22 cellular contexts compared by ENCODE assay signal in genomic region chr2:12579018-12579417, GRCh38.
DNase-seq lines count a peak whose midpoint lies in the region; ATAC-seq, FAIRE-seq and TF ChIP-seq lines count a peak whose summit lies in the region.
"Had no signal": no experiment of that assay in that cellular context is flagged by ENCODE, and none has a peak within 500 bp of the region (broad histone marks: within the 10 kb centered on the region; RNA-seq: fewer than 3 reads in every experiment).

No MANE protein-coding gene starts in this region.

- H3K4ac ChIP-seq in H1 (replicated peaks; ENCODE audit: insufficient read length, low read depth, low read length), result no peak overlapping the region

- TF ChIP-seq POLR2A in H1 (IDR thresholded peaks at IDR 0.05; ENCODE audit: control extremely low read depth in 1 of 2, low read depth in 2 of 2, low read length in 2 of 2), result no peak

- H3K27me3 ChIP-seq in H1 (replicated peaks in 1 of 4; ENCODE audit: control insufficient read depth in 3 of 4, extremely low read depth in 1 of 4, insufficient read depth in 3 of 4, low read length in 3 of 4), result no peaks in the 10 kb centered on the region; a peak in 1 of 7 replicates

- no peak overlapping the region for H2BK12ac ChIP-seq in H1 (ENCODE audit: low read depth, low read length)

- POLR2A ChIA-PET in H1 (lab: Charles Lee; ENCODE audit: partially characterized antibody), result no interaction called here

- no peak overlapping the region for H3K27ac ChIP-seq in H1 (ENCODE audit: low read depth, low read length)
- H3K27ac ChIP-seq: 22Rv1 had no signal

- H3K79me2 ChIP-seq in H1 (ENCODE audit: control insufficient read depth in 1 of 2, insufficient read depth in 2 of 2, low read length in 2 of 2), result no peaks in the 10 kb centered on the region

- H3K14ac ChIP-seq in H1 (ENCODE audit: insufficient read length), result no peak overlapping the region

- peak; percentile 32 to 43 for ATAC-seq in activated CD4-positive, CD25-positive, alpha-beta regulatory T cell treated with anti-CD3 and anti-CD28 coated beads, Interleukin-2, amount 50 U/mL, for 24 hours
- peak; percentile 61 for ATAC-seq in stimulated activated naive CD8-positive, alpha-beta T cell treated with anti-CD3 and anti-CD28 coated beads, Interleukin-15, Interleukin-2, amounts not matched to agents 100 U/mL and 50 U/mL, for 24 hours

- H2BK5ac ChIP-seq in H1 (ENCODE audit: low read depth, low read length), result no peak overlapping the region

- TF ChIP-seq EP300 in H1 (IDR thresholded peaks at IDR 0.05; ENCODE audit: borderline replicate concordance in 1 of 2, low read depth in 2 of 2, low read length in 2 of 2), result no peak

- no peaks in the 10 kb centered on the region for H3K23me2 ChIP-seq in H1 (ENCODE audit: low read depth, low read length)

- H3K4me2 ChIP-seq in H1 (ENCODE audit: insufficient read depth in 1 of 2, low read depth in 2 of 2, low read length in 2 of 2), result no peak overlapping the region

- CTCF ChIA-PET in H1 (lab: Charles Lee; ENCODE audit: partially characterized antibody), result interaction anchor here (0.7 to 1.2 kb wide), 2 partner anchors 14 to 187 kb away, joined by 3 read pairs; no protein-coding TSS in a partner anchor

- H4K91ac ChIP-seq in H1 (replicated peaks; ENCODE audit: insufficient read length, low read length), result no peak overlapping the region

- no peak overlapping the region for H4K8ac ChIP-seq in H1 (ENCODE audit: extremely low read depth, insufficient read depth, low read length)

- H2BK15ac ChIP-seq in H1 (ENCODE audit: low read length), result no peak overlapping the region

- TF ChIP-seq CTCF in H1 (IDR thresholded peaks at IDR 0.05; ENCODE audit: control extremely low read depth in 1 of 3, insufficient read depth in 1 of 3, low read depth in 1 of 3, low read length in 3 of 3), result no peak

- no peak for FAIRE-seq in H1 (lab: Jason Lieb, UNC)
- FAIRE-seq: G401.6, RCC 7860 had no signal

- no peaks in the 10 kb centered on the region for H3K79me1 ChIP-seq in H1 (ENCODE audit: low read depth, low read length)

- no peak overlapping the region for H2AK5ac ChIP-seq in H1 (ENCODE audit: low read depth, low read length)

- H3K4me3 ChIP-seq in H1 (ENCODE audit: extremely low read depth in 1 of 4, insufficient read depth in 2 of 4, low read depth in 3 of 4, low read length in 4 of 4), result no peak overlapping the region
- H3K4me3 ChIP-seq: HAP-1 had no signal

- no peak for DNase-seq in activated CD4-positive, CD25-positive, alpha-beta regulatory T cell treated with anti-CD3 and anti-CD28 coated beads, Interleukin-2, amount 50 U/mL, for 72 hours
- DNase-seq in RPMI7951 (ENCODE audit: low read depth), result peak; percentile 42
- DNase-seq in H1 (ENCODE audit: low read depth in 1 of 2, low spot score in 2 of 2), result no peak
- no peak for DNase-seq in stimulated activated naive CD8-positive, alpha-beta T cell treated with anti-CD3 and anti-CD28 coated beads, Interleukin-15, Interleukin-2, amounts not matched to agents 100 U/mL and 50 U/mL, for 24 hours
- DNase-seq in NCI-H345 treated with DMSO at 0.1 percent for 48 hours (lab: John Stamatoyannopoulos, UW; ENCODE audit: unreplicated experiment), result no peak
- no peak for DNase-seq in activated CD8-positive, alpha-beta memory T cell treated with anti-CD3 and anti-CD28 coated beads, Interleukin-2, amount 50 U/mL, for 48 hours
- DNase-seq in islet precursor cell, result no peak
- DNase-seq: DMS79 treated with DMSO at 0.1 percent for 48 hours; Kasumi-1; MM.1S; NCI-H1092 treated with DMSO at 0.1 percent for 48 hours; NCI-H146; NCI-H2081; NCI-H510A; NCI-H748 treated with DMSO at 0.1 percent for 48 hours; NK-92 treated with Interleukin-12 subunit alpha and Interleukin-12 subunit beta, amount 100 ng/mL, for 24 hours; Right ventricle myocardium superior had no signal

- no peaks in the 10 kb centered on the region for H3K4me1 ChIP-seq in H1 (replicated peaks in 1 of 4; ENCODE audit: control insufficient read depth in 3 of 4, insufficient read depth in 4 of 4, low read length in 3 of 4)
- H3K4me1 ChIP-seq: HAP-1 had no signal

- peak overlapping the region; percentile 18; the same call in 1 of the 2 replicates for H2AFZ ChIP-seq in H1 (ENCODE audit: low read length)

- H4K5ac ChIP-seq in H1 (ENCODE audit: insufficient read length, low read depth, low read length), result no peak overlapping the region

- no peaks in the 10 kb centered on the region for H4K20me1 ChIP-seq in H1 (replicated peaks in 1 of 2; ENCODE audit: control insufficient read depth in 1 of 2, insufficient read depth in 2 of 2, low read length in 2 of 2)

- no peak overlapping the region for H3K23ac ChIP-seq in H1 (ENCODE audit: insufficient read length)

- no peaks in the 10 kb centered on the region for H3K36me3 ChIP-seq in H1 (ENCODE audit: control insufficient read depth in 2 of 4, insufficient read depth in 4 of 4, low read length in 3 of 4)
- H3K36me3 ChIP-seq: HAP-1 had no signal

- H3K56ac ChIP-seq in H1 (replicated peaks; ENCODE audit: insufficient read length, low read depth, low read length), result no peak overlapping the region

- WGBS in H1 (ENCODE audit: extremely low coverage in 1 of 2, insufficient coverage in 1 of 2, insufficient read length in 1 of 2, insufficient replicate concordance in 2 of 2, low coverage in 1 of 2, low lambda C conversion rate in 2 of 2, missing lambda C conversion rate in 1 of 2), 2 experiments, result 94% methylated on average over 1 of the region's 1 CpG; no CpG with 5 or more reads in 1 of the 2 experiments

- no peaks in the 10 kb centered on the region for H3K9me3 ChIP-seq in H1 (ENCODE audit: insufficient read depth in 2 of 2, low read depth in 1 of 2, low read length in 1 of 2)
- H3K9me3 ChIP-seq: HAP-1 had no signal

- no peak overlapping the region for H2BK20ac ChIP-seq in H1 (ENCODE audit: low read length)

- no peak overlapping the region for H3K18ac ChIP-seq in H1 (ENCODE audit: extremely low read depth, low read length)

- H3K9ac ChIP-seq in H1 (replicated peaks in 1 of 4; ENCODE audit: extremely low read depth in 1 of 4, low read depth in 3 of 4, low read length in 3 of 4), result no peak overlapping the region

- TF ChIP-seq RAD21 in H1 (IDR thresholded peaks at IDR 0.05 in 1 of 2, conservative IDR thresholded peaks at IDR 0.05 in 1 of 2; ENCODE audit: low read depth in 2 of 2, low read length in 2 of 2), result no peak

- no peak overlapping the region for H2BK120ac ChIP-seq in H1 (replicated peaks; ENCODE audit: low read depth, low read length)

TF ChIP-seq in H1, 55 proteins besides CTCF, POLR2A, EP300 and RAD21:
- TF ChIP-seq RBBP5 (IDR thresholded peaks at IDR 0.05; ENCODE audit: borderline replicate concordance, low read depth, low read length) (no peak), EGR1 (IDR thresholded peaks at IDR 0.05; ENCODE audit: borderline replicate concordance, low read depth, low read length) (no peak), JUN (IDR thresholded peaks at IDR 0.05; ENCODE audit: low read depth, low read length) (no peak), TAF1 (IDR thresholded peaks at IDR 0.05; ENCODE audit: low read depth, low read length) (no peak), BCL11A (IDR thresholded peaks at IDR 0.05; ENCODE audit: low read depth in 2 of 2, low read length in 2 of 2) (no peak), BRCA1 (IDR thresholded peaks at IDR 0.05; ENCODE audit: low read depth, low read length) (no peak), KDM5A (IDR thresholded peaks at IDR 0.05; ENCODE audit: low read length) (no peak), NANOG (IDR thresholded peaks at IDR 0.05; ENCODE audit: insufficient read depth, low read depth, low read length, poor library complexity, severe bottlenecking) (no peak), SIN3A (conservative IDR thresholded peaks at IDR 0.05 in 1 of 2, IDR thresholded peaks at IDR 0.05 in 1 of 2; ENCODE audit: low read depth in 1 of 2, low read length in 2 of 2) (no peak), MAFK (IDR thresholded peaks at IDR 0.05; ENCODE audit: low read depth, low read length) (no peak), ASH2L (IDR thresholded peaks at IDR 0.05; ENCODE audit: low read length) (no peak), SP2 (IDR thresholded peaks at IDR 0.05; ENCODE audit: low read length) (no peak)
- TF ChIP-seq, protein P1, sequence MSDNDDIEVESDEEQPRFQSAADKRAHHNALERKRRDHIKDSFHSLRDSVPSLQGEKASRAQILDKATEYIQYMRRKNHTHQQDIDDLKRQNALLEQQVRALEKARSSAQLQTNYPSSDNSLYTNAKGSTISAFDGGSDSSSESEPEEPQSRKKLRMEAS (IDR thresholded peaks at IDR 0.05), result no peak
TF ChIP-seq in H1: peak in this region for 0.
